In the genomic region with DNA sequence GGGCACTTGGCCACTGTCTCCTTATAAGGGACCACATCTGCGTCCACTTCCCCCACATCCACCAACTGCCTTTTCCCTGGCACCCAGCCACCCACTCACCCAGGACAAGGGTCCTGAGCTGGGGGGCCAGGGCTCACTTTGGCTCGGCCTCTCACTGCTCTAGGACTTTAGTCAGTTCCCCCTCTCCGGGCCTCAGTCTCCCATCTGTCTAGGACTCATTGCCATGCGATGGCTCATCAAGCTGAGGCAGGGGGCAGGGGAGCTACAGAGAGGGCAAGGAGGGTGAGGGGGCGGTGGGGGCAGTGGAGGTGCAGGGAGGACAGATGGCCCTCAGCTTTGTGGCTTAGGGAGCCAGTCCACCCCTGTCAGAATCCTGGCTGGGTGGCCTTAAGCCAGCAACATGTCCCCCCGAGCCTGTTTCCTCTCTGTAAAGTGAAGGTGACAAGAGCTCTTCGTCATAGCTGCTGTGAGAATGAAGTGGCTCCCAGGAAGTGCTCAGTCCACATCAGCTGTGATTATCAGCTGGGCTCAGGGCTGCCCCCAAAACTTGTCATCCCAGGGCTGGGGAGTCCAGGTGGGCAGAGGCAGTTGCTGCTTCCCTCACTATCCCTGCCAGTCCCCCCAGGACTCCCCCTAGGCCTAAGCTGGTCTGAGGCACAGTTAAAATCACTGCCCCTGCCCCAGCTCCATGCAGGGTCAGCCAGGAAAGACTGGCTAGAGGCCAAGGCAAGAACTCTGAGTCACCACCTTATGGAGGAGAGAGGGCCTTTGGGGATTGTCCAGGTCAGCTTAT, we compare ENCODE assay signal across 8 cellular contexts. TPM values are rescaled to one million over a fixed set of nuclear protein-coding genes. Genes with fewer than 3 reads are reported as not detected.
DNase-seq lines count a peak whose midpoint lies in the region; ATAC-seq and TF ChIP-seq lines count a peak whose summit lies in the region.

No MANE protein-coding gene starts in this region.

- no peak for TF ChIP-seq CTCF in right lobe of liver (IDR thresholded peaks at IDR 0.05)

- H3K9me3 Mint-ChIP-seq in activated T-helper 2 cell treated with anti-CD3 and anti-CD28 coated beads, Interferon-gamma antibody, Interleukin-2, Interleukin-4, amounts not matched to agents 10 μg/mL and 5 μg/mL and 100 μg/mL, durations not matched to agents 14 hours and 24 hours and 36 hours = no peaks in the 10 kb centered on the region

- peaks cover 87% of the 10 kb centered on the region for H3K36me3 Mint-ChIP-seq in activated T-helper 2 cell treated with anti-CD3 and anti-CD28 coated beads, Interferon-gamma antibody, Interleukin-2, Interleukin-4, amounts not matched to agents 10 μg/mL and 5 μg/mL and 100 μg/mL, durations not matched to agents 14 hours and 24 hours and 36 hours (ENCODE audit: low read depth)

- no peak for TF ChIP-seq POLR2A in right lobe of liver (IDR thresholded peaks at IDR 0.05)

- H3K36me3 ChIP-seq in right lobe of liver = no peaks in the 10 kb centered on the region

- no peaks in the 10 kb centered on the region for H3K27me3 Mint-ChIP-seq in activated T-helper 2 cell treated with anti-CD3 and anti-CD28 coated beads, Interferon-gamma antibody, Interleukin-2, Interleukin-4, amounts not matched to agents 10 μg/mL and 5 μg/mL and 100 μg/mL, durations not matched to agents 14 hours and 24 hours and 36 hours (ENCODE audit: low read depth)

- H3K27ac ChIP-seq in right lobe of liver = peak overlapping the region in 2 of 3 donors; percentile 51 to 69

- no peaks in the 10 kb centered on the region for H3K27me3 ChIP-seq in right lobe of liver

- ATAC-seq in right lobe of liver (peak in 3 of 4 donors; percentile 10 to 49 (median 22)), HG03460 (IDR thresholded peaks at IDR 0.05; ENCODE audit: unreplicated experiment) (no peak)

- no peaks in the 10 kb centered on the region for H3K9me3 ChIP-seq in right lobe of liver

- whole genome bisulfite sequencing in right lobe of liver (ENCODE audit: insufficient coverage, low coverage, low lambda C conversion rate, missing lambda C conversion rate) = 58% methylated on average over 2 of the region's 7 CpGs

- H3K4me3 Mint-ChIP-seq in activated T-helper 2 cell treated with anti-CD3 and anti-CD28 coated beads, Interferon-gamma antibody, Interleukin-2, Interleukin-4, amounts not matched to agents 10 μg/mL and 5 μg/mL and 100 μg/mL, durations not matched to agents 14 hours and 24 hours and 36 hours (ENCODE audit: low read depth) = peak overlapping the region; percentile 74

- peak overlapping the region; percentile 95 for H3K27ac Mint-ChIP-seq in activated T-helper 2 cell treated with anti-CD3 and anti-CD28 coated beads, Interferon-gamma antibody, Interleukin-2, Interleukin-4, amounts not matched to agents 10 μg/mL and 5 μg/mL and 100 μg/mL, durations not matched to agents 14 hours and 24 hours and 36 hours

- H3K4me3 ChIP-seq in right lobe of liver = no peak overlapping the region

- intact Hi-C loops in activated T-helper 2 cell treated with anti-CD3 and anti-CD28 coated beads, Interferon-gamma antibody, Interleukin-2, Interleukin-4, amounts not matched to agents 10 μg/mL and 5 μg/mL and 100 μg/mL, durations not matched to agents 14 hours and 24 hours and 36 hours (cut with micrococcal nuclease) = no loop called here
- intact Hi-C loops in right lobe of liver (cut with DNase I) = no loop called here

- H3K4me1 ChIP-seq in right lobe of liver = no peaks in the 10 kb centered on the region

- peaks cover 80% of the 10 kb centered on the region for H3K4me1 Mint-ChIP-seq in activated T-helper 2 cell treated with anti-CD3 and anti-CD28 coated beads, Interferon-gamma antibody, Interleukin-2, Interleukin-4, amounts not matched to agents 10 μg/mL and 5 μg/mL and 100 μg/mL, durations not matched to agents 14 hours and 24 hours and 36 hours (ENCODE audit: low read depth)

- peak; percentile 71 for DNase-seq in AG20443 (ENCODE audit: low spot score)
- DNase-seq in HT-29 (ENCODE audit: low spot score) = peak; percentile 9
- DNase-seq in activated T-helper 2 cell treated with anti-CD3 and anti-CD28 coated beads, Interferon-gamma antibody, Interleukin-2, Interleukin-4, amounts not matched to agents 10 μg/mL and 5 μg/mL and 100 μg/mL, durations not matched to agents 14 hours and 24 hours and 36 hours (ENCODE audit: low spot score) = no peak
- no peak for DNase-seq in right lobe of liver
- DNase-seq in NCI-H446 treated with DMSO at 0.1 percent for 48 hours (lab: John Stamatoyannopoulos, UW) = no peak
- no peak for DNase-seq in germinal center (ENCODE audit: low spot score)
- DNase-seq in HuH-7 (ENCODE audit: low spot score) = no peak

RNA-seq across cellular contexts. Expression of a gene that starts 14.9 kb away (rescaled TPM):
- 6.7 and 7.3 TPM in 2 replicates for total RNA-seq in HT-29 (2014; rRNA removed; shearing (Covaris generic))
- total RNA-seq in activated T-helper 2 cell treated with anti-CD3 and anti-CD28 coated beads, Interferon-gamma antibody, Interleukin-2, Interleukin-4, amounts not matched to agents 10 μg/mL and 5 μg/mL and 100 μg/mL, durations not matched to agents 14 hours and 24 hours and 36 hours = 499 and 506 TPM in 2 replicates
- 10 to 100 TPM in 1 of 6 experiments, 1 to 10 TPM in 5; 3.4 to 12.9 (median 6.5) TPM for total RNA-seq in right lobe of liver

RNA-seq across cellular contexts. Expression of a gene that starts 16.9 kb away (rescaled TPM):
- not detected in 2 replicates for total RNA-seq in HT-29 (2014; rRNA removed; shearing (Covaris generic))
- 0.64 and 0.75 TPM in 2 replicates for total RNA-seq in activated T-helper 2 cell treated with anti-CD3 and anti-CD28 coated beads, Interferon-gamma antibody, Interleukin-2, Interleukin-4, amounts not matched to agents 10 μg/mL and 5 μg/mL and 100 μg/mL, durations not matched to agents 14 hours and 24 hours and 36 hours
- not detected for total RNA-seq in right lobe of liver

RNA-seq across cellular contexts. Expression of a gene that starts 41.2 kb away (rescaled TPM):
- total RNA-seq in HT-29 (2014; rRNA removed; shearing (Covaris generic)) = 7.1 and 8.3 TPM in 2 replicates
- 7.5 and 7.7 TPM in 2 replicates for total RNA-seq in activated T-helper 2 cell treated with anti-CD3 and anti-CD28 coated beads, Interferon-gamma antibody, Interleukin-2, Interleukin-4, amounts not matched to agents 10 μg/mL and 5 μg/mL and 100 μg/mL, durations not matched to agents 14 hours and 24 hours and 36 hours
- total RNA-seq in right lobe of liver = 10 to 100 TPM in 2 of 6 experiments, 1 to 10 TPM in 4; 3.3 to 12.6 (median 6.3) TPM

RNA-seq across cellular contexts. Expression of a gene that starts 53.1 kb away (rescaled TPM):
- total RNA-seq in HT-29 (2014; rRNA removed; shearing (Covaris generic)) = not detected in 2 replicates
- total RNA-seq in activated T-helper 2 cell treated with anti-CD3 and anti-CD28 coated beads, Interferon-gamma antibody, Interleukin-2, Interleukin-4, amounts not matched to agents 10 μg/mL and 5 μg/mL and 100 μg/mL, durations not matched to agents 14 hours and 24 hours and 36 hours = 45.9 and 49.8 TPM in 2 replicates
- total RNA-seq in right lobe of liver = 10 to 100 TPM in 1 of 6 experiments, 1 to 10 TPM in 5; 2.9 to 12.8 (median 4.0) TPM

Comparison
In these comparisons a context has a peak if more than half of its experiments do, and no peak if none do; other contexts are left out.
1. DNase-seq: peak in AG20443 (single experiment) and HT-29 (single experiment); none in activated T-helper 2 cell treated with anti-CD3 and anti-CD28 coated beads, Interferon-gamma antibody, Interleukin-2, Interleukin-4, amounts not matched to agents 10 μg/mL and 5 μg/mL and 100 μg/mL, durations not matched to agents 14 hours and 24 hours and 36 hours (single experiment), right lobe of liver (0 of 3), NCI-H446 treated with DMSO at 0.1 percent for 48 hours (single experiment), germinal center (single experiment) and HuH-7 (single experiment).
2. RNA of a gene that starts 14.9 kb away (total RNA-seq): 499 to 506 TPM in activated T-helper 2 cell treated with anti-CD3 and anti-CD28 coated beads, Interferon-gamma antibody, Interleukin-2, Interleukin-4, amounts not matched to agents 10 μg/mL and 5 μg/mL and 100 μg/mL, durations not matched to agents 14 hours and 24 hours and 36 hours; 6.7 to 7.3 TPM in HT-29 and 3.4 to 12.9 TPM in right lobe of liver; every median in the first group is over 10 times any median in the second.